Comparison of ENCODE assay signal across 8 cellular contexts in genomic region chr1:10209590-10209904, GRCh38. TPM values are rescaled to one million over a fixed set of nuclear protein-coding genes. Genes with fewer than 3 reads are reported as not detected.
DNase-seq lines count a peak whose midpoint lies in the region; ATAC-seq and TF ChIP-seq lines count a peak whose summit lies in the region.

No MANE protein-coding gene starts in this region.

- H3K27ac ChIP-seq in CD8-positive, alpha-beta T cell (ENCODE audit: low read depth, low read length), result no peak overlapping the region
- H3K27ac ChIP-seq in PC-9, result no peak overlapping the region

- H2AFZ ChIP-seq in PC-9, result peak overlapping the region; percentile 95

- CTCF ChIA-PET in CD8-positive, alpha-beta T cell (lab: Charles Lee), result interaction anchor here (0.7 to 2.7 kb wide), 23 partner anchors 9 to 1598 kb away, joined by 3 to 50 read pairs (median 4); partner anchors contain the start of genes CENPS and PGD
- CTCF ChIA-PET in PC-9 (lab: Charles Lee), result interaction anchor here (0.5 to 0.8 kb wide), 4 partner anchors 61 to 1194 kb away, joined by 3 to 8 read pairs (median 6); no protein-coding TSS in a partner anchor

- peak overlapping the region; percentile 37 for H3K27ac Mint-ChIP-seq in CD8-positive, alpha-beta T cell
- peak overlapping the region; percentile 99 for H3K27ac Mint-ChIP-seq in osteocyte (ENCODE audit: unreplicated experiment)

- peak overlapping the region; percentile 91 for H3K4me3 Mint-ChIP-seq in CD8-positive, alpha-beta T cell
- peak overlapping the region; percentile 94 for H3K4me3 Mint-ChIP-seq in osteocyte (ENCODE audit: unreplicated experiment)

- intact Hi-C loops in CD8-positive, alpha-beta T cell (cut with DNase I, micrococcal nuclease), result no loop called here
- intact Hi-C loops in PC-9 (cut with micrococcal nuclease; ENCODE audit: unreplicated experiment), result no loop called here

- ATAC-seq in CD8-positive, alpha-beta T cell, result no peak
- no peak for ATAC-seq in GM21360 (IDR thresholded peaks at IDR 0.05; ENCODE audit: unreplicated experiment)
- ATAC-seq in GM18498 (IDR thresholded peaks at IDR 0.05; ENCODE audit: unreplicated experiment), result no peak
- no peak for ATAC-seq in GM21390 (IDR thresholded peaks at IDR 0.05; ENCODE audit: unreplicated experiment)

- peaks cover 7% of the 10 kb centered on the region; the same call in 1 of the 2 replicates for H3F3A ChIP-seq in PC-9 (ENCODE audit: insufficient read depth, low read depth)

- no peaks in the 10 kb centered on the region for H3K9me3 Mint-ChIP-seq in CD8-positive, alpha-beta T cell
- H3K9me3 Mint-ChIP-seq in osteocyte (ENCODE audit: unreplicated experiment), result no peaks in the 10 kb centered on the region

- H3K9me3 ChIP-seq in CD8-positive, alpha-beta T cell (ENCODE audit: low read length), result no peaks in the 10 kb centered on the region
- no peaks in the 10 kb centered on the region for H3K9me3 ChIP-seq in PC-9 (ENCODE audit: insufficient read depth, low read depth)

- peak overlapping the region; percentile 82 for H3K4me2 ChIP-seq in PC-9

- no peaks in the 10 kb centered on the region for H3K36me3 ChIP-seq in CD8-positive, alpha-beta T cell (ENCODE audit: insufficient read depth, low read length)
- H3K36me3 ChIP-seq in PC-9 (ENCODE audit: low read depth), result no peaks in the 10 kb centered on the region

- DNase-seq in CD8-positive, alpha-beta T cell, result no peak
- DNase-seq in PC-9 (no peak), epithelial cell of esophagus (ENCODE audit: low read depth) (no peak), osteocyte (ENCODE audit: extremely low spot score, unreplicated experiment) (no peak), GDM1 (lab: John Stamatoyannopoulos, UW) (no peak)

- H4K20me1 ChIP-seq in PC-9 (ENCODE audit: insufficient read depth), result no peaks in the 10 kb centered on the region

- H3K79me2 ChIP-seq in PC-9 (ENCODE audit: low read depth), result peaks cover 31% of the 10 kb centered on the region

- H3K4me1 Mint-ChIP-seq in CD8-positive, alpha-beta T cell (ENCODE audit: low read depth), result peaks cover 25% of the 10 kb centered on the region
- peaks cover 30% of the 10 kb centered on the region for H3K4me1 Mint-ChIP-seq in osteocyte (ENCODE audit: unreplicated experiment)

- H3K36me3 Mint-ChIP-seq in CD8-positive, alpha-beta T cell, result no peaks in the 10 kb centered on the region
- no peaks in the 10 kb centered on the region for H3K36me3 Mint-ChIP-seq in osteocyte (ENCODE audit: unreplicated experiment)

- POLR2A ChIA-PET in CD8-positive, alpha-beta T cell (lab: Charles Lee), result interaction anchor here (0.6 to 1.6 kb wide), 4 partner anchors 68 to 1653 kb away, joined by 3 to 8 read pairs (median 5); partner anchors contain the start of gene PGD
- POLR2A ChIA-PET in PC-9 (lab: Charles Lee; ENCODE audit: unreplicated experiment), result interaction anchor here (0.6 kb wide), 2 partner anchors 17 to 131 kb away, joined by 4 to 8 read pairs; no protein-coding TSS in a partner anchor

- H3K9me2 ChIP-seq in PC-9 (ENCODE audit: insufficient read depth), result no peaks in the 10 kb centered on the region

- BruUV-seq in PC-9 (replicated peaks; lab: Mats Ljungman, UMichigan), result no TSS peak

- H3K27me3 Mint-ChIP-seq in CD8-positive, alpha-beta T cell (ENCODE audit: low read depth), result peaks cover 2% of the 10 kb centered on the region
- no peaks in the 10 kb centered on the region for H3K27me3 Mint-ChIP-seq in osteocyte (ENCODE audit: unreplicated experiment)

- no peak for TF ChIP-seq CTCF in CD8-positive, alpha-beta T cell (IDR thresholded peaks at IDR 0.05)
- TF ChIP-seq CTCF in PC-9 (conservative IDR thresholded peaks at IDR 0.05) (no peak), epithelial cell of esophagus (IDR thresholded peaks at IDR 0.05; ENCODE audit: insufficient read depth, low read depth, low read length, missing control alignments) (no peak), osteocyte (IDR thresholded peaks at IDR 0.05) (no peak)

- peak overlapping the region; percentile 82 for H3K4me3 ChIP-seq in CD8-positive, alpha-beta T cell (ENCODE audit: low read depth, low read length)
- peak overlapping the region; percentile 88 for H3K4me3 ChIP-seq in PC-9
- peak overlapping the region; percentile 79 for H3K4me3 ChIP-seq in epithelial cell of esophagus (ENCODE audit: low read length)

- H3K27me3 ChIP-seq in CD8-positive, alpha-beta T cell (ENCODE audit: insufficient read depth, low read length), result no peaks in the 10 kb centered on the region
- no peaks in the 10 kb centered on the region for H3K27me3 ChIP-seq in PC-9 (ENCODE audit: insufficient read depth, low read depth)

- peaks cover 5% of the 10 kb centered on the region for H3K4me1 ChIP-seq in CD8-positive, alpha-beta T cell (ENCODE audit: insufficient read depth, low read length)
- H3K4me1 ChIP-seq in PC-9 (replicated peaks; ENCODE audit: insufficient read depth), result peaks cover 11% of the 10 kb centered on the region

RNA-seq across cellular contexts. Expression of gene KIF1B, which starts 0.8 kb away (rescaled TPM):
- total RNA-seq in CD8-positive, alpha-beta T cell, result 1 to 10 TPM; 6.1 to 7.2 TPM
- total RNA-seq in PC-9 (2021) (20.6 and 22.7 TPM in 2 replicates), osteocyte (48.9 and 51.5 TPM in 2 replicates)
